3 cellular contexts compared by ENCODE assay signal in genomic region chr20:58963922-58964321, GRCh38. TPM values are rescaled to one million over a fixed set of nuclear protein-coding genes. Genes with fewer than 3 reads are reported as not detected.
"Had no signal": no experiment of that assay in that cellular context is flagged by ENCODE, and none has a peak within 500 bp of the region (broad histone marks: within the 10 kb centered on the region; RNA-seq: fewer than 3 reads in every experiment).

No MANE protein-coding gene starts in this region.

RNA-seq across cellular contexts. Expression of gene CTSZ, which starts 43.1 kb away (rescaled TPM):
- total RNA-seq: SJCRH30 had no signal

RNA-seq across cellular contexts. Expression of gene TUBB1, which starts 55.3 kb away (rescaled TPM):
- total RNA-seq: NCI-H460, SJCRH30, SK-MEL-5 had no signal
